ENCODE assay signal across 1 cellular context in the genomic region with DNA sequence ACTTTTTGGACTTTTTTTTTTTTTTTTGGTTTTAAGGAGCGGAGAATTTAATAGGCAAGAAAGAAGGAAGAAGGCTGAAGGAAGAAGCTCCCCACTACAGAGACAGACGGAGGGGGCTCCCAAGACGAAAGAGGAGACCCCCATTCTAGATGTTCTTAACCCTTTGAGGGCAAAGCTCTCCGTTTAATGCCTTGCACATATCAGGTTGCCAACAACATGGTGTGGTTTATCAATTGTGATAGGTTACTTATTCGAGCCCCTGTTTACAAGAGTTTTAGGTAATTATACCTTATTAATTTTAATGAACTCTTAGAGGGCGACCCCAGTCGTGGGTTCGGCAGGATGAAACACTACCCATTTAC.
TF ChIP-seq lines count a peak whose summit lies in the region.

No MANE protein-coding gene starts in this region.

TF ChIP-seq in HepG2, 621 proteins besides CTCF, POLR2A, EP300 and RAD21 (continued from another document):
- TF ChIP-seq, protein P1, sequence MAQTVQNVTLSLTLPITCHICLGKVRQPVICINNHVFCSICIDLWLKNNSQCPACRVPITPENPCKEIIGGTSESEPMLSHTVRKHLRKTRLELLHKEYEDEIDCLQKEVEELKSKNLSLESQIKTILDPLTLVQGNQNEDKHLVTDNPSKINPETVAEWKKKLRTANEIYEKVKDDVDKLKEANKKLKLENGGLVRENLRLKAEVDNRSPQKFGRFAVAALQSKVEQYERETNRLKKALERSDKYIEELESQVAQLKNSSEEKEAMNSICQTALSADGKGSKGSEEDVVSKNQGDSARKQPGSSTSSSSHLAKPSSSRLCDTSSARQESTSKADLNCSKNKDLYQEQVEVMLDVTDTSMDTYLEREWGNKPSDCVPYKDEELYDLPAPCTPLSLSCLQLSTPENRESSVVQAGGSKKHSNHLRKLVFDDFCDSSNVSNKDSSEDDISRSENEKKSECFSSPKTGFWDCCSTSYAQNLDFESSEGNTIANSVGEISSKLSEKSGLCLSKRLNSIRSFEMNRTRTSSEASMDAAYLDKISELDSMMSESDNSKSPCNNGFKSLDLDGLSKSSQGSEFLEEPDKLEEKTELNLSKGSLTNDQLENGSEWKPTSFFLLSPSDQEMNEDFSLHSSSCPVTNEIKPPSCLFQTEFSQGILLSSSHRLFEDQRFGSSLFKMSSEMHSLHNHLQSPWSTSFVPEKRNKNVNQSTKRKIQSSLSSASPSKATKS (CRISPR knock-in tag; IDR thresholded peaks at IDR 0.05): peak; percentile 74; the same call in 1 of the 2 replicates
- TF ChIP-seq ZNF652 (CRISPR knock-in tag; IDR thresholded peaks at IDR 0.05; ENCODE audit: borderline replicate concordance, low read depth) (peak; percentile 94), ZNF235 (CRISPR knock-in tag; IDR thresholded peaks at IDR 0.05; ENCODE audit: borderline replicate concordance) (0 out of 2 replicates have a peak, but pooled peaks have one; percentile 5)
- TF ChIP-seq, protein P2, sequence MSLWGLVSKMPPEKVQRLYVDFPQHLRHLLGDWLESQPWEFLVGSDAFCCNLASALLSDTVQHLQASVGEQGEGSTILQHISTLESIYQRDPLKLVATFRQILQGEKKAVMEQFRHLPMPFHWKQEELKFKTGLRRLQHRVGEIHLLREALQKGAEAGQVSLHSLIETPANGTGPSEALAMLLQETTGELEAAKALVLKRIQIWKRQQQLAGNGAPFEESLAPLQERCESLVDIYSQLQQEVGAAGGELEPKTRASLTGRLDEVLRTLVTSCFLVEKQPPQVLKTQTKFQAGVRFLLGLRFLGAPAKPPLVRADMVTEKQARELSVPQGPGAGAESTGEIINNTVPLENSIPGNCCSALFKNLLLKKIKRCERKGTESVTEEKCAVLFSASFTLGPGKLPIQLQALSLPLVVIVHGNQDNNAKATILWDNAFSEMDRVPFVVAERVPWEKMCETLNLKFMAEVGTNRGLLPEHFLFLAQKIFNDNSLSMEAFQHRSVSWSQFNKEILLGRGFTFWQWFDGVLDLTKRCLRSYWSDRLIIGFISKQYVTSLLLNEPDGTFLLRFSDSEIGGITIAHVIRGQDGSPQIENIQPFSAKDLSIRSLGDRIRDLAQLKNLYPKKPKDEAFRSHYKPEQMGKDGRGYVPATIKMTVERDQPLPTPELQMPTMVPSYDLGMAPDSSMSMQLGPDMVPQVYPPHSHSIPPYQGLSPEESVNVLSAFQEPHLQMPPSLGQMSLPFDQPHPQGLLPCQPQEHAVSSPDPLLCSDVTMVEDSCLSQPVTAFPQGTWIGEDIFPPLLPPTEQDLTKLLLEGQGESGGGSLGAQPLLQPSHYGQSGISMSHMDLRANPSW (CRISPR knock-in tag; IDR thresholded peaks at IDR 0.05; ENCODE audit: borderline replicate concordance): 0 out of 2 replicates have a peak, but pooled peaks have one; percentile 9
- TF ChIP-seq, protein P3, sequence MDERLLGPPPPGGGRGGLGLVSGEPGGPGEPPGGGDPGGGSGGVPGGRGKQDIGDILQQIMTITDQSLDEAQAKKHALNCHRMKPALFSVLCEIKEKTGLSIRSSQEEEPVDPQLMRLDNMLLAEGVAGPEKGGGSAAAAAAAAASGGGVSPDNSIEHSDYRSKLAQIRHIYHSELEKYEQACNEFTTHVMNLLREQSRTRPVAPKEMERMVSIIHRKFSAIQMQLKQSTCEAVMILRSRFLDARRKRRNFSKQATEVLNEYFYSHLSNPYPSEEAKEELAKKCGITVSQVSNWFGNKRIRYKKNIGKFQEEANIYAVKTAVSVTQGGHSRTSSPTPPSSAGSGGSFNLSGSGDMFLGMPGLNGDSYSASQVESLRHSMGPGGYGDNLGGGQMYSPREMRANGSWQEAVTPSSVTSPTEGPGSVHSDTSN (CRISPR knock-in tag; IDR thresholded peaks at IDR 0.05): 0 out of 2 replicates have a peak, but pooled peaks have one; percentile 20
